8 cellular contexts compared by ENCODE assay signal in genomic region chr5:164013077-164013670, GRCh38.
DNase-seq lines count a peak whose midpoint lies in the region; ATAC-seq and TF ChIP-seq lines count a peak whose summit lies in the region.

No MANE protein-coding gene starts in this region.

- TF ChIP-seq CTCF in WERI-Rb-1 (IDR thresholded peaks at IDR 0.05; ENCODE audit: low read depth, low read length) (peak; percentile 48), psoas muscle (IDR thresholded peaks at IDR 0.05) (peak; percentile 51)

- H3K36me3 ChIP-seq in WERI-Rb-1 (no peaks in the 10 kb centered on the region), psoas muscle (ENCODE audit: insufficient read depth in 1 of 2, low read depth in 1 of 2) (no peaks in the 10 kb centered on the region)

- DNase-seq in DMS114 treated with DMSO at 0.1 percent for 48 hours (lab: John Stamatoyannopoulos, UW; ENCODE audit: unreplicated experiment) = peak; percentile 69
- DNase-seq in NCI-H2029 (lab: John Stamatoyannopoulos, UW) = peak; percentile 20
- peak; percentile 64 for DNase-seq in WERI-Rb-1
- DNase-seq in globus pallidus (ENCODE audit: low spot score) = peak; percentile 68
- DNase-seq in psoas muscle = peak in 1 of 2 donors; percentile 8
- no peak for DNase-seq in sciatic nerve (ENCODE audit: low spot score)

- H3K4me3 ChIP-seq in WERI-Rb-1 (ENCODE audit: low read depth, low read length) = no peak overlapping the region
- H3K4me3 ChIP-seq in psoas muscle = no peak overlapping the region

- ATAC-seq in GM18867 (IDR thresholded peaks at IDR 0.05; ENCODE audit: unreplicated experiment) = peak; percentile 86
- ATAC-seq in HG02981 (IDR thresholded peaks at IDR 0.05; ENCODE audit: unreplicated experiment) = peak; percentile 82
- peak in 1 of 4 donors; percentile 51 for ATAC-seq in psoas muscle
- ATAC-seq in sciatic nerve = no peak

- no peaks in the 10 kb centered on the region for H3K27me3 ChIP-seq in WERI-Rb-1 (ENCODE audit: insufficient read depth, low read depth, severe bottlenecking)
- H3K27me3 ChIP-seq in psoas muscle (ENCODE audit: insufficient read depth in 3 of 3, low read length in 2 of 3) = no peaks in the 10 kb centered on the region

- no peaks in the 10 kb centered on the region for H3K9me3 ChIP-seq in WERI-Rb-1 (ENCODE audit: severe bottlenecking)
- no peaks in the 10 kb centered on the region for H3K9me3 ChIP-seq in psoas muscle

- H3K27ac ChIP-seq in WERI-Rb-1 (no peak overlapping the region), psoas muscle (no peak overlapping the region)

- intact Hi-C loops in psoas muscle (cut with DNase I) = loop anchor here (5.0 kb wide), 2 partner anchors 489 to 1194 kb away; no protein-coding TSS in a partner anchor
- intact Hi-C loops in sciatic nerve (cut with DNase I) = no loop called here

- H3K4me1 ChIP-seq in psoas muscle = no peaks in the 10 kb centered on the region

- WGBS in psoas muscle, 3 donors = 56 to 59% (median 57%) methylated on average over 6 of the region's 6 CpGs
